10 cellular contexts compared by ENCODE assay signal in genomic region chr1:230267338-230268065, GRCh38.
DNase-seq lines count a peak whose midpoint lies in the region; ATAC-seq and TF ChIP-seq lines count a peak whose summit lies in the region.
"Had no signal": no experiment of that assay in that cellular context is flagged by ENCODE, and none has a peak within 500 bp of the region (broad histone marks: within the 10 kb centered on the region; RNA-seq: fewer than 3 reads in every experiment).

No MANE protein-coding gene starts in this region.

- no peaks in the 10 kb centered on the region for H3K9me3 Mint-ChIP-seq in brain

- H3K27ac Mint-ChIP-seq in brain, result peak overlapping the region; percentile 14 to 52 (median 24)

- no peak for ATAC-seq in sciatic nerve
- ATAC-seq: left ventricle myocardium superior had no signal

- peaks cover 3% of the 10 kb centered on the region for H3K27me3 Mint-ChIP-seq in brain

- peaks cover 35% of the 10 kb centered on the region for H3K36me3 Mint-ChIP-seq in brain

- TF ChIP-seq CTCF in brain (conservative IDR thresholded peaks at IDR 0.05), result no peak

- peaks cover 30% of the 10 kb centered on the region for H3K4me1 Mint-ChIP-seq in brain

- DNase-seq in NCI-H748 (lab: John Stamatoyannopoulos, UW; ENCODE audit: unreplicated experiment) (peak; percentile 71), NCI-H748 treated with DMSO at 0.1 percent for 48 hours (lab: John Stamatoyannopoulos, UW) (no peak), NCI-H146 (lab: John Stamatoyannopoulos, UW) (peak; percentile 95), sciatic nerve (ENCODE audit: low spot score) (peak; percentile 21), ecto neural progenitor cell (ENCODE audit: low spot score) (no peak), NCI-H1694 (lab: John Stamatoyannopoulos, UW) (no peak), dermis blood vessel endothelial cell (no peak)
- DNase-seq: left ventricle myocardium superior, MV-4-11 had no signal

- H3K4me3 Mint-ChIP-seq in brain, result no peak overlapping the region

- intact Hi-C loops in sciatic nerve (cut with DNase I), result no loop called here

Comparison
In these comparisons a context has a peak if more than half of its experiments do, and no peak if none do; other contexts are left out.
1. DNase-seq: peak in NCI-H748 (single experiment), NCI-H146 (single experiment) and sciatic nerve (single experiment); none in NCI-H748 treated with DMSO at 0.1 percent for 48 hours (single experiment), ecto neural progenitor cell (single experiment), NCI-H1694 (single experiment) and dermis blood vessel endothelial cell (single experiment).